Comparison of ENCODE assay signal across 8 cellular contexts in genomic region chr2:178413472-178414265, GRCh38. TPM values are rescaled to one million over a fixed set of nuclear protein-coding genes. Genes with fewer than 3 reads are reported as not detected.
DNase-seq lines count a peak whose midpoint lies in the region; ATAC-seq and TF ChIP-seq lines count a peak whose summit lies in the region.

No MANE protein-coding gene starts in this region.

- H3K4me3 ChIP-seq in HL-60 (replicated peaks; ENCODE audit: insufficient read depth, low read length), result peak overlapping the region; percentile 60
- H3K4me3 ChIP-seq in mononuclear cell (ENCODE audit: low read length), result peak overlapping the region; percentile 64

- TF ChIP-seq CTCF in HL-60 (IDR thresholded peaks at IDR 0.05; ENCODE audit: insufficient read depth, low read length), result no peak

- H3K9me3 ChIP-seq in mononuclear cell (ENCODE audit: low read depth, low read length), result no peaks in the 10 kb centered on the region

- H3K27ac ChIP-seq in HL-60 (replicated peaks), result peak overlapping the region; percentile 96
- H3K27ac ChIP-seq in epithelial cell of prostate, result peak overlapping the region; percentile 78

- peak; percentile 89 for DNase-seq in COLO668 (lab: John Stamatoyannopoulos, UW; ENCODE audit: unreplicated experiment)
- peak; percentile 58 to 86 for DNase-seq in HL-60 (ENCODE audit: low read depth in 1 of 2, low spot score in 1 of 2)
- DNase-seq in NOMO-1 (lab: John Stamatoyannopoulos, UW; ENCODE audit: unreplicated experiment in 2 of 2), result peak; percentile 71 to 83
- peak; percentile 56 for DNase-seq in activated T-cell treated with anti-CD3 and anti-CD28 coated beads for 1 hour (ENCODE audit: low read depth)
- no peak for DNase-seq in epithelial cell of prostate (ENCODE audit: low read depth, low spot score)
- DNase-seq in stimulated activated CD8-positive, alpha-beta memory T cell treated with anti-CD3 and anti-CD28 coated beads, Interleukin-2, amount 100 ng/mL, for 48 hours (ENCODE audit: low read depth in 2 of 2), result peak; percentile 71 to 74

- ATAC-seq in GM19467 (IDR thresholded peaks at IDR 0.05; ENCODE audit: unreplicated experiment), result peak; percentile 75

- peaks cover 14% of the 10 kb centered on the region for H3K4me1 ChIP-seq in mononuclear cell (ENCODE audit: insufficient read depth, low read length)

- H3K27me3 ChIP-seq in HL-60 (ENCODE audit: insufficient read depth, poor library complexity, severe bottlenecking) (no peaks in the 10 kb centered on the region), mononuclear cell (ENCODE audit: insufficient read depth, low read length) (no peaks in the 10 kb centered on the region)

RNA-seq across cellular contexts. Expression of gene PRKRA, which starts 37.3 kb away (rescaled TPM):
- 89.5 TPM for total RNA-seq in mononuclear cell

RNA-seq across cellular contexts. Expression of gene PJVK, which starts 37.5 kb away (rescaled TPM):
- total RNA-seq in mononuclear cell, result 1.2 TPM
